Comparison of ENCODE assay signal across 2 cellular contexts in the genomic region with DNA sequence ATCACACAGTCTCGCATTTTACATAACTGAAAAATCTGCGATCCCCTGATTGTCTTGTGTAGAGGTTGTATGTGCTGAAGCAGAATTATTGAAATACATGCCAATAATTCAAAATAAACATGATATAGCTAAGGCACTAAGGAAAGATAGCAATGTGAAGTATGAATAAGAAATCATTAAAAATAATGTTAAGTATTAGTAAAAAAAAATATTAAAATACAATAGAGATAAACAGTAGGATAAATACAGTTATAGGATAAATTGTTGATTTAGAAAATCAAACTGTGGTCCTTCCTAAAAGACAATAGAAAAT.
TF ChIP-seq lines count a peak whose summit lies in the region.

No MANE protein-coding gene starts in this region.

TF ChIP-seq in HCT116, 20 proteins besides CTCF, POLR2A, EP300 and RAD21:
- no peak for TF ChIP-seq JUND (IDR thresholded peaks at IDR 0.05)

TF ChIP-seq in endothelial cell of umbilical vein, 7 proteins besides CTCF, POLR2A, EP300 and RAD21:
- TF ChIP-seq GATA2 (IDR thresholded peaks at IDR 0.05; ENCODE audit: insufficient read depth, insufficient read length, low read depth, low read length) (no peak), POLR2AphosphoS5 (IDR thresholded peaks at IDR 0.05; ENCODE audit: insufficient read depth, low read depth, low read length) (no peak), FOS (IDR thresholded peaks at IDR 0.05; ENCODE audit: borderline replicate concordance, insufficient read depth, low read length) (no peak), JUN (IDR thresholded peaks at IDR 0.05; ENCODE audit: borderline replicate concordance, insufficient read depth, insufficient read length, low read depth) (no peak), EZH2 (IDR thresholded peaks at IDR 0.05; ENCODE audit: borderline replicate concordance, low read depth, low read length, severe bottlenecking) (no peak), MYC (IDR thresholded peaks at IDR 0.05; ENCODE audit: low read depth, low read length) (no peak)
- TF ChIP-seq, protein P1, sequence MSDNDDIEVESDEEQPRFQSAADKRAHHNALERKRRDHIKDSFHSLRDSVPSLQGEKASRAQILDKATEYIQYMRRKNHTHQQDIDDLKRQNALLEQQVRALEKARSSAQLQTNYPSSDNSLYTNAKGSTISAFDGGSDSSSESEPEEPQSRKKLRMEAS (IDR thresholded peaks at IDR 0.05; ENCODE audit: insufficient read depth, insufficient read length) = no peak
